ENCODE assay signal across 22 cellular contexts in the genomic region with DNA sequence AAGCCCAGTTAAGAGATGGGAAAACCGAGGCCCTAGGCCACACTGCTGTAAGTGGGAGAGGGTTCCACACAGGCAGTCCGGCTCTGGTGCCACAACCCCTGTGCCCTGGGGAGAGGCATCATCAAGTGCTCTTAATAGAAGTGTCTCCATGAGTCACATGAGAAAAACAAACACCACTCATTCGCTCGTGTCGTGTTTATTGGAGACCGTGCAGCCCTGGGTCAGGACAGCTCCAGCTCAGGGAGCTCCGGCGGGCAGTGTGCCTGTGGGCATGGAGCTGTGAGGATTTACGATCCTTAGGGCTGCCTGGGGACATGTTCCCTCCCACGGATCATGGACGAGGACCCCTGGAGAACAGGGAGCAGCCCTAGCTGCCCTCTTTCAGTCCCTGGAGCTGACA.
"Had no signal": no experiment of that assay in that cellular context is flagged by ENCODE, and none has a peak within 500 bp of the region (broad histone marks: within the 10 kb centered on the region; RNA-seq: fewer than 3 reads in every experiment).

No MANE protein-coding gene starts in this region.

- H3K9me3 Mint-ChIP-seq: activated CD4-positive, alpha-beta T cell treated with anti-CD3 and anti-CD28 coated beads, Interleukin-2, amount 10 ng/mL, durations not matched to agents 7 days and 5 days; activated naive CD4-positive, alpha-beta T cell treated with anti-CD3 and anti-CD28 coated beads, Interleukin-2, amount 10 ng/mL, durations not matched to agents 7 days and 5 days; activated naive CD8-positive, alpha-beta T cell treated with anti-CD3 and anti-CD28 coated beads, Interleukin-2, amount 50 U/mL, for 24 hours; activated T-cell treated with anti-CD3 and anti-CD28 coated beads, Interleukin-2, amount 50 U/mL, for 24 hours; endodermal cell; naive thymus-derived CD8-positive, alpha-beta T cell; stimulated activated effector memory CD8-positive, alpha-beta T cell treated with anti-CD3 and anti-CD28 coated beads, Interleukin-12 subunit alpha, Interleukin-12 subunit beta, amount 100 ng/mL, for 72 hours; T-helper 1 cell treated with Interleukin-12 subunit alpha and Interleukin-12 subunit beta and Interleukin-4 antibody, amounts not matched to agents 30 μg/mL and 1 μg/mL, for 36 hours had no signal

- H3K4me1 Mint-ChIP-seq: activated naive CD8-positive, alpha-beta T cell treated with anti-CD3 and anti-CD28 coated beads, Interleukin-2, amount 50 U/mL, for 24 hours; stimulated activated effector memory CD8-positive, alpha-beta T cell treated with anti-CD3 and anti-CD28 coated beads, Interleukin-12 subunit alpha, Interleukin-12 subunit beta, amount 100 ng/mL, for 72 hours had no signal

- H3K9me3 ChIP-seq: right lobe of liver, testis had no signal

- H3K4me1 ChIP-seq: parathyroid adenoma, right lobe of liver, testis had no signal

- ATAC-seq: activated CD8-positive, alpha-beta T cell treated with anti-CD3 and anti-CD28 coated beads, Interleukin-2, amount 10 ng/mL, durations not matched to agents 7 days and 5 days; activated naive CD8-positive, alpha-beta T cell treated with anti-CD3 and anti-CD28 coated beads, Interleukin-2, amount 50 U/mL, for 24 hours; left lobe of liver; naive thymus-derived CD8-positive, alpha-beta T cell; right lobe of liver; stimulated activated effector memory CD8-positive, alpha-beta T cell treated with anti-CD3 and anti-CD28 coated beads, Interleukin-12 subunit alpha, Interleukin-12 subunit beta, amount 100 ng/mL, for 72 hours had no signal

- H3K27ac ChIP-seq: dorsolateral prefrontal cortex, epithelial cell of prostate, parathyroid adenoma, right lobe of liver, testis had no signal

- H3K27me3 Mint-ChIP-seq: activated CD4-positive, alpha-beta T cell treated with anti-CD3 and anti-CD28 coated beads, Interleukin-2, amount 10 ng/mL, durations not matched to agents 7 days and 5 days; activated T-cell treated with anti-CD3 and anti-CD28 coated beads, Interleukin-2, amount 50 U/mL, for 24 hours had no signal

- H3K36me3 ChIP-seq: right lobe of liver had no signal

- H3K4me3 ChIP-seq: dorsolateral prefrontal cortex, right lobe of liver, testis had no signal

- H3K36me3 Mint-ChIP-seq: activated naive CD4-positive, alpha-beta T cell treated with anti-CD3 and anti-CD28 coated beads, Interleukin-2, amount 10 ng/mL, durations not matched to agents 7 days and 5 days; brain; naive thymus-derived CD8-positive, alpha-beta T cell; stimulated activated effector memory CD8-positive, alpha-beta T cell treated with anti-CD3 and anti-CD28 coated beads, Interleukin-12 subunit alpha, Interleukin-12 subunit beta, amount 100 ng/mL, for 72 hours had no signal

- H3K27me3 ChIP-seq: right lobe of liver, testis had no signal

- DNase-seq: activated CD4-positive, alpha-beta T cell treated with anti-CD3 and anti-CD28 coated beads, Interleukin-2, amount 10 ng/mL, durations not matched to agents 7 days and 5 days; activated CD8-positive, alpha-beta T cell treated with anti-CD3 and anti-CD28 coated beads, Interleukin-2, amount 10 ng/mL, durations not matched to agents 7 days and 5 days; activated naive CD4-positive, alpha-beta T cell treated with anti-CD3 and anti-CD28 coated beads, Interleukin-2, amount 10 ng/mL, durations not matched to agents 7 days and 5 days; activated naive CD8-positive, alpha-beta T cell treated with anti-CD3 and anti-CD28 coated beads, Interleukin-2, amount 50 U/mL, for 24 hours; activated T-cell treated with anti-CD3 and anti-CD28 coated beads, Interleukin-2, amount 50 U/mL, for 24 hours; anterior cingulate cortex; central memory CD4-positive, alpha-beta T cell; dorsolateral prefrontal cortex; endodermal cell; foreskin fibroblast; mesenchymal stem cell; naive thymus-derived CD8-positive, alpha-beta T cell; right lobe of liver; small intestine; stimulated activated CD4-positive, alpha-beta T cell treated with anti-CD3 and anti-CD28 coated beads, Interleukin-4, amount 100 ng/mL, for 24 hours; testis had no signal

- H3K4me3 Mint-ChIP-seq: activated CD4-positive, alpha-beta T cell treated with anti-CD3 and anti-CD28 coated beads, Interleukin-2, amount 10 ng/mL, durations not matched to agents 7 days and 5 days; activated CD8-positive, alpha-beta T cell treated with anti-CD3 and anti-CD28 coated beads, Interleukin-2, amount 10 ng/mL, durations not matched to agents 7 days and 5 days; activated naive CD4-positive, alpha-beta T cell treated with anti-CD3 and anti-CD28 coated beads, Interleukin-2, amount 10 ng/mL, durations not matched to agents 7 days and 5 days; activated naive CD8-positive, alpha-beta T cell treated with anti-CD3 and anti-CD28 coated beads, Interleukin-2, amount 50 U/mL, for 24 hours; activated T-cell treated with anti-CD3 and anti-CD28 coated beads, Interleukin-2, amount 50 U/mL, for 24 hours; brain; endodermal cell; naive thymus-derived CD8-positive, alpha-beta T cell; stimulated activated effector memory CD8-positive, alpha-beta T cell treated with anti-CD3 and anti-CD28 coated beads, Interleukin-12 subunit alpha, Interleukin-12 subunit beta, amount 100 ng/mL, for 72 hours; T-helper 1 cell treated with Interleukin-12 subunit alpha and Interleukin-12 subunit beta and Interleukin-4 antibody, amounts not matched to agents 30 μg/mL and 1 μg/mL, for 36 hours had no signal

- H3K27ac Mint-ChIP-seq: activated CD4-positive, alpha-beta T cell treated with anti-CD3 and anti-CD28 coated beads, Interleukin-2, amount 10 ng/mL, durations not matched to agents 7 days and 5 days; activated CD8-positive, alpha-beta T cell treated with anti-CD3 and anti-CD28 coated beads, Interleukin-2, amount 10 ng/mL, durations not matched to agents 7 days and 5 days; activated naive CD4-positive, alpha-beta T cell treated with anti-CD3 and anti-CD28 coated beads, Interleukin-2, amount 10 ng/mL, durations not matched to agents 7 days and 5 days; activated naive CD8-positive, alpha-beta T cell treated with anti-CD3 and anti-CD28 coated beads, Interleukin-2, amount 50 U/mL, for 24 hours; activated T-cell treated with anti-CD3 and anti-CD28 coated beads, Interleukin-2, amount 50 U/mL, for 24 hours; endodermal cell; stimulated activated effector memory CD8-positive, alpha-beta T cell treated with anti-CD3 and anti-CD28 coated beads, Interleukin-12 subunit alpha, Interleukin-12 subunit beta, amount 100 ng/mL, for 72 hours; T-helper 1 cell treated with Interleukin-12 subunit alpha and Interleukin-12 subunit beta and Interleukin-4 antibody, amounts not matched to agents 30 μg/mL and 1 μg/mL, for 36 hours had no signal
